Comparison of ENCODE assay signal across 8 cellular contexts in the genomic region with DNA sequence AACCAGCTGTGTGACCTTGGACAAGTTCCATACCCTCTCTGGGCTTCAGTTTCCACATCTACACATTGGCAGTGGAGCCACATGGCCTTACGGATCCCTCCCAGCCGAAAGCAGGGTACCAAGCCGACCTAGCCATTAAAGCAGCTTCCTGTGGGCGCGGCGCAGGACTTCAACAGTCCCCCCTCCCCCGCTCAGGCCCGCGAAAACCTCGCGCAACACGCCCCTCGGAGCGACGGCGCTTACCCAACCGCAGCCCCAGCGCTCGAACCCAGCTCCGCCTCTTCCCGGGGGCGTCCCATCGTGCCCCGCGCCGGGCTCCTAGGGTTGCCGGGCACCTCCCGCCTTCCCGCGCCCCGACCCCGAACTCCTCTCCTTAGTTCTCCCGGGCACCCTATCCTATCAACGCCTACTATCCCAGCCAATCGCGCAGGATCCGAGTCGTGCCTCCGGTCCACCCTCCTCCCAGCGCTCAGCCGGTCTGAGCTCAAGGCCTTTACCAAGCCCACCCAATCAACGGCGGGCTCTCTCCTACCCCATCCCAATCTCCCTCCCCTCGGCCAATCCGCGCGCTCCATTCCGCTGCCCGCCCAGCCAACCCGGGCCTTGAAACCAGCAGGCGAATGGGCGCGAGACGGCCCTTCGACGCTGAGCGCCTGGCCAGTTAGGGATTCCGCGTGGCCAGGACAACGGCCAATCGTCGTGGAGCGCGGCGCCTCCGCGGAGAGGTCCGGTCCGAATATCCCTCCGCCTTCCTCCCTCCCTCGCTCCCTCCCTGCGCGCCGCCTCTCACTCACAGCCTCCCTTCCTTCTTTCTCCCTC. TPM values are rescaled to one million over a fixed set of nuclear protein-coding genes. Genes with fewer than 3 reads are reported as not detected.
DNase-seq lines count a peak whose midpoint lies in the region; ATAC-seq and TF ChIP-seq lines count a peak whose summit lies in the region.

Gene KPNB1 (plus strand): TSS at position 767 of the 819 bp plus-strand sequence. CDS start 326 bp downstream, outside the sequence.

- peak within 1 kb of the TSS; percentile 86 for H3K4me3 ChIP-seq in epithelial cell of proximal tubule (ENCODE audit: low read depth, low read length)
- peak within 1 kb of the TSS; percentile 87 to 97 for H3K4me3 ChIP-seq in mucosa of rectum (ENCODE audit: low read length in 2 of 2)

- no peaks in the 10 kb centered on the region for H3K9me3 ChIP-seq in mucosa of rectum (ENCODE audit: control insufficient read depth in 2 of 2, low read length in 2 of 2)

- peak; percentile 77 for ATAC-seq in GM21717 (IDR thresholded peaks at IDR 0.05; ENCODE audit: unreplicated experiment)

- H3K27me3 Mint-ChIP-seq in activated T-cell treated with anti-CD3 and anti-CD28 coated beads, Interleukin-2, amount 50 U/mL, for 24 hours: no peaks in the 10 kb centered on the region

- peak within 1 kb of the TSS; percentile 62 to 94 for H3K9ac ChIP-seq in mucosa of rectum (ENCODE audit: low read depth in 1 of 2, low read length in 2 of 2)

- peak within 1 kb of the TSS; percentile 89 to 91 for H3K27ac ChIP-seq in mucosa of rectum (ENCODE audit: low read depth in 2 of 2, low read length in 2 of 2)

- peak; percentile 99 for DNase-seq in DMS153 treated with DMSO at 0.1 percent for 48 hours (lab: John Stamatoyannopoulos, UW; ENCODE audit: unreplicated experiment)
- DNase-seq in KBM-7: peak; percentile 100
- peak; percentile 97 for DNase-seq in activated T-cell treated with anti-CD3 and anti-CD28 coated beads, Interleukin-2, amount 50 U/mL, for 24 hours
- peak; percentile 97 for DNase-seq in epithelial cell of proximal tubule (ENCODE audit: low read depth)
- peak; percentile 97 for DNase-seq in stimulated activated CD8-positive, alpha-beta memory T cell treated with anti-CD3 and anti-CD28 coated beads, Interleukin-4, amount 100 ng/mL, for 48 hours

- peak within 1 kb of the TSS; percentile 91 for H3K4me3 Mint-ChIP-seq in activated T-cell treated with anti-CD3 and anti-CD28 coated beads, Interleukin-2, amount 50 U/mL, for 24 hours

- H3K4me1 ChIP-seq in mucosa of rectum (ENCODE audit: control insufficient read depth in 2 of 2, insufficient read depth in 2 of 2, low read length in 2 of 2): peaks cover 0 to 10% of the 10 kb centered on the region in 2 donors

- peaks cover 46% of the 10 kb centered on the region for H3K36me3 Mint-ChIP-seq in activated T-cell treated with anti-CD3 and anti-CD28 coated beads, Interleukin-2, amount 50 U/mL, for 24 hours (ENCODE audit: low read depth)

- no peak for TF ChIP-seq CTCF in epithelial cell of proximal tubule (conservative IDR thresholded peaks at IDR 0.05; ENCODE audit: low read depth, low read length)

- H3K36me3 ChIP-seq in mucosa of rectum (ENCODE audit: control insufficient read depth in 2 of 2, insufficient read depth in 2 of 2, low read length in 2 of 2): peaks cover 14 to 15% of the 10 kb centered on the region in 2 donors

- in situ Hi-C loops in KBM-7 (cut with MboI; ENCODE audit: low pct_unique_long_range_greater_than_20kb, low sequenced_read_pairs): no loop called here

- H3K4me1 Mint-ChIP-seq in activated T-cell treated with anti-CD3 and anti-CD28 coated beads, Interleukin-2, amount 50 U/mL, for 24 hours (ENCODE audit: low read depth): peaks cover 48% of the 10 kb centered on the region

- H3K27me3 ChIP-seq in mucosa of rectum (ENCODE audit: control insufficient read depth in 2 of 2, insufficient read depth in 2 of 2, low read length in 2 of 2): no peaks in the 10 kb centered on the region

- peak within 1 kb of the TSS; percentile 98 for H3K27ac Mint-ChIP-seq in activated T-cell treated with anti-CD3 and anti-CD28 coated beads, Interleukin-2, amount 50 U/mL, for 24 hours

- H3K9me3 Mint-ChIP-seq in activated T-cell treated with anti-CD3 and anti-CD28 coated beads, Interleukin-2, amount 50 U/mL, for 24 hours: no peaks in the 10 kb centered on the region

TF ChIP-seq in PFSK-1, 5 proteins besides CTCF, POLR2A, EP300 and RAD21:
- TF ChIP-seq REST (IDR thresholded peaks at IDR 0.05; ENCODE audit: insufficient read depth in 1 of 2, low read depth in 2 of 2, low read length in 2 of 2): peak in 1 of 2 experiments; percentile 46; a peak in 2 of 4 replicates
- peak; percentile 89; the same call in 1 of the 2 replicates for TF ChIP-seq TAF1 (IDR thresholded peaks at IDR 0.05; ENCODE audit: borderline replicate concordance, insufficient read depth, low read length)
- peak; percentile 83 for TF ChIP-seq POLR2AphosphoS5 (IDR thresholded peaks at IDR 0.05; ENCODE audit: low read depth, low read length)
- peak; percentile 96 for TF ChIP-seq FOXP2 (optimal IDR thresholded peaks at IDR 0.05; ENCODE audit: borderline replicate concordance, extremely low read depth, extremely low read length, insufficient read depth)
- TF ChIP-seq SIN3A (IDR thresholded peaks at IDR 0.05; ENCODE audit: borderline replicate concordance, insufficient read depth, low read length): peak; percentile 80; the same call in 1 of the 2 replicates

RNA-seq across cellular contexts. Expression of gene KPNB1, which starts in this region (rescaled TPM):
- polyA plus RNA-seq in PFSK-1 (2012; ENCODE audit: insufficient read length, low read depth): 276 TPM
- total RNA-seq in epithelial cell of proximal tubule: 392 and 428 TPM in 2 replicates

Comparison
In these comparisons a context has a peak if more than half of its experiments do, and no peak if none do; other contexts are left out.
1. Peak in every context shown above with its lines: DNase-seq, ATAC-seq, H3K4me3 ChIP-seq and H3K27ac ChIP-seq.